18 cellular contexts compared by ENCODE assay signal in the genomic region with DNA sequence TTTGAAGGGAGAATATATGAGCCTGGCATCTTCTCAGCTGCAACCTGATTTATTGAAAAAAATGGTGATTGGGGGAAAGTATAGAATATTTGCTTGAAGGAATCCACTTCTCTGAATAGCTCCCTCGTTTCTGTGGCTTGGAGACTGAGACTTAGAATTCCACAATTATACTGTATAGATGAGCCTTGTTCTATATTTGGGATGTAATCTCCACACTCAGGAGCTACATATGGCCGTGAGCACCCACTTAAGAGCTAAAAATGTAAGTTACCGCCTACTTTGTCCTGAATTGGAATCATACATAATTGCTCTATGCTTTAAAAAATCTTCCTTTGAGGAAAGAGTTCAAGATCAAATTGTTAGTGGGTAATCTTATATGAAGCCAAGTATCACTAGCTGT.
DNase-seq lines count a peak whose midpoint lies in the region; ATAC-seq and TF ChIP-seq lines count a peak whose summit lies in the region.
"Had no signal": no experiment of that assay in that cellular context is flagged by ENCODE, and none has a peak within 500 bp of the region (broad histone marks: within the 10 kb centered on the region; RNA-seq: fewer than 3 reads in every experiment).

No MANE protein-coding gene starts in this region.

- DNase-seq in cardiac muscle cell (ENCODE audit: low read depth in 1 of 2, low spot score in 1 of 2) (peak in 1 of 2 donors; percentile 59), left ventricle myocardium superior (no peak), middle frontal gyrus (ENCODE audit: extremely low spot score, low spot score) (peak; percentile 27), Peyer's patch (no peak), AG08396 (ENCODE audit: low spot score) (no peak), DMS 273 (lab: John Stamatoyannopoulos, UW; ENCODE audit: unreplicated experiment) (no peak)
- no peak for DNase-seq in Jurkat, Clone E6-1 (ENCODE audit: low read depth, low spot score)
- DNase-seq: activated CD4-positive, alpha-beta T cell treated with anti-CD3 and anti-CD28 coated beads for 48 hours; activated naive CD4-positive, alpha-beta T cell; activated T-cell treated with anti-CD3 and anti-CD28 coated beads, Interleukin-2, amount 50 U/mL, for 48 hours; body of pancreas; GOT3; islet precursor cell; NCI-H446; PC-9; stimulated activated CD4-positive, alpha-beta T cell treated with anti-CD3 and anti-CD28 coated beads, Interleukin-2, amount 100 ng/mL, for 24 hours; transverse colon had no signal

- no peaks in the 10 kb centered on the region for H3K27me3 ChIP-seq in cardiac muscle cell
- H3K27me3 ChIP-seq in Peyer's patch: no peaks in the 10 kb centered on the region
- H3K27me3 ChIP-seq: adrenal gland, body of pancreas, transverse colon had no signal

- no peak for ATAC-seq in left ventricle myocardium superior
- ATAC-seq: body of pancreas had no signal

- no peak overlapping the region for H3K4me3 ChIP-seq in cardiac muscle cell
- H3K4me3 ChIP-seq in Jurkat, Clone E6-1 (ENCODE audit: low read length): peak overlapping the region; percentile 45
- no peak overlapping the region for H3K4me3 ChIP-seq in Peyer's patch
- H3K4me3 ChIP-seq: adrenal gland, body of pancreas, PC-9, transverse colon had no signal

- H3K36me3 ChIP-seq in cardiac muscle cell (no peaks in the 10 kb centered on the region), Peyer's patch (no peaks in the 10 kb centered on the region)
- H3K36me3 ChIP-seq: adrenal gland, transverse colon had no signal

- intact Hi-C loops in left ventricle myocardium superior (cut with micrococcal nuclease): no loop called here

- TF ChIP-seq CTCF in cardiac muscle cell (IDR thresholded peaks at IDR 0.05; ENCODE audit: low read depth, low read length) (no peak), Peyer's patch (IDR thresholded peaks at IDR 0.05) (no peak)

- H3K9me3 ChIP-seq in cardiac muscle cell (ENCODE audit: low read depth): no peaks in the 10 kb centered on the region
- no peaks in the 10 kb centered on the region for H3K9me3 ChIP-seq in Peyer's patch
- H3K9me3 ChIP-seq: adrenal gland, body of pancreas, transverse colon had no signal

- TF ChIP-seq POLR2A in Peyer's patch (IDR thresholded peaks at IDR 0.05): no peak

- H3K27ac ChIP-seq in cardiac muscle cell: peak overlapping the region; percentile 91
- H3K27ac ChIP-seq in Peyer's patch: no peak overlapping the region
- H3K27ac ChIP-seq: adrenal gland, body of pancreas, PC-9, transverse colon had no signal

- H3K4me1 ChIP-seq in cardiac muscle cell (ENCODE audit: low read depth) (peaks cover 55% of the 10 kb centered on the region), Peyer's patch (peaks cover 0 to 21% (median 0%) of the 10 kb centered on the region in 4 donors)
- H3K4me1 ChIP-seq: adrenal gland had no signal
